In the genomic region with DNA sequence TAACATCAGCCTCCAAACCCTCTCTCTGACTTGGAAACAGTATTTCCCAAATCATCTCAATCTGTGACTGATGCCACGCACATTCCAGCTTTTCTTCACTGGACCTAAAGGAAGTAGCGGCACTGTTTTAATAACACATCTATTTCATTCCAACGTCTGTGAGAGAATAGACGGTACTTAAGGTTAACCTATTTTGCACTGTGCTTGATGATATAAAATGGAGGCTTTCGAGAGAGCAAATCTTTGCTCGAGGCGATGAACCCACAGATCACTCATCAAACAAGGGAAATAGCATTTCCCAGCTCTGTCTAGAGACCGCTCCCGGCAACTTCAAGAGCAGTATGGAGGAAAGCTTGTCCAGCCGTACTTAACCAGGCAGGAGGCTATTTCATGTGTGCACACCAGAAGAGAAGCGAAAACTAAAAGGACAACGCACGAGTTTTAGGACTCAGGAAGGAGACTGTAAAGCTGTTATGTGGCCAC, we compare ENCODE assay signal across 8 cellular contexts. TPM values are rescaled to one million over a fixed set of nuclear protein-coding genes. Genes with fewer than 3 reads are reported as not detected.
DNase-seq lines count a peak whose midpoint lies in the region; ATAC-seq and TF ChIP-seq lines count a peak whose summit lies in the region.

No MANE protein-coding gene starts in this region.

- intact Hi-C loops in activated CD4-positive, alpha-beta memory T cell treated with anti-CD3 and anti-CD28 coated beads for 36 hours (cut with micrococcal nuclease), result loop anchor here (2.0 to 5.0 kb wide), 2 partner anchors 40 to 77 kb away; no protein-coding TSS in a partner anchor
- intact Hi-C loops in prostate gland (cut with DNase I), result loop anchor here (2.0 kb wide), 1 partner anchor 265 kb away; no protein-coding TSS in a partner anchor

- peak; percentile 45 for DNase-seq in CD1c-positive myeloid dendritic cell (ENCODE audit: extremely low spot score)
- peak in 1 of 2 experiments; percentile 13 for DNase-seq in HL-60 (ENCODE audit: low read depth in 1 of 2, low spot score in 1 of 2)
- no peak for DNase-seq in activated CD4-positive, alpha-beta memory T cell treated with anti-CD3 and anti-CD28 coated beads for 36 hours
- peak; percentile 32 for DNase-seq in prostate gland (ENCODE audit: low spot score)
- DNase-seq in central memory CD4-positive, alpha-beta T cell, result no peak
- DNase-seq in HK-2 (ENCODE audit: unreplicated experiment), result no peak

- peaks cover 10% of the 10 kb centered on the region for H3K36me3 Mint-ChIP-seq in activated CD4-positive, alpha-beta memory T cell treated with anti-CD3 and anti-CD28 coated beads for 36 hours

- H3K27me3 ChIP-seq in HL-60 (ENCODE audit: insufficient read depth, poor library complexity, severe bottlenecking) (no peaks in the 10 kb centered on the region), gastroesophageal sphincter (no peaks in the 10 kb centered on the region), prostate gland (replicated peaks; ENCODE audit: insufficient read depth) (no peaks in the 10 kb centered on the region)

- H3K4me1 ChIP-seq in gastroesophageal sphincter (peaks cover 0 to 39% (median 4%) of the 10 kb centered on the region in 3 donors), prostate gland (replicated peaks) (no peaks in the 10 kb centered on the region)

- H3K4me3 ChIP-seq in HL-60 (replicated peaks; ENCODE audit: insufficient read depth, low read length) (peak overlapping the region; percentile 27), gastroesophageal sphincter (peak overlapping the region; percentile 69 to 75), prostate gland (peak overlapping the region; percentile 67 to 68)

- H3K36me3 ChIP-seq in gastroesophageal sphincter (no peaks in the 10 kb centered on the region), prostate gland (no peaks in the 10 kb centered on the region)

- H3K27ac ChIP-seq in HL-60 (replicated peaks), result no peak overlapping the region; the same call in 1 of the 2 replicates
- peak overlapping the region; percentile 60 to 99 (median 90) for H3K27ac ChIP-seq in gastroesophageal sphincter
- H3K27ac ChIP-seq in prostate gland, result peak overlapping the region; percentile 60 to 72

- TF ChIP-seq CTCF in HL-60 (IDR thresholded peaks at IDR 0.05; ENCODE audit: insufficient read depth, low read length) (no peak), gastroesophageal sphincter (IDR thresholded peaks at IDR 0.05) (no peak), prostate gland (IDR thresholded peaks at IDR 0.05) (peak in 1 of 4 experiments; percentile 3)

- H3K4me3 Mint-ChIP-seq in activated CD4-positive, alpha-beta memory T cell treated with anti-CD3 and anti-CD28 coated beads for 36 hours, result peak overlapping the region; percentile 85

- no peaks in the 10 kb centered on the region for H3K9me3 Mint-ChIP-seq in activated CD4-positive, alpha-beta memory T cell treated with anti-CD3 and anti-CD28 coated beads for 36 hours

- peak overlapping the region; percentile 71 for H3K27ac Mint-ChIP-seq in activated CD4-positive, alpha-beta memory T cell treated with anti-CD3 and anti-CD28 coated beads for 36 hours

- 3 to 6% methylated on average over 9 to 11 of the region's 13 CpGs for WGBS in gastroesophageal sphincter (ENCODE audit: low coverage in 1 of 2), 2 donors
- under 1% methylated on average over 13 of the region's 13 CpGs for WGBS in prostate gland

- H3K9me3 ChIP-seq in gastroesophageal sphincter (no peaks in the 10 kb centered on the region), prostate gland (no peaks in the 10 kb centered on the region)

- H3K27me3 Mint-ChIP-seq in activated CD4-positive, alpha-beta memory T cell treated with anti-CD3 and anti-CD28 coated beads for 36 hours, result no peaks in the 10 kb centered on the region

- no peak for TF ChIP-seq EP300 in gastroesophageal sphincter (IDR thresholded peaks at IDR 0.05)

- no peak for ATAC-seq in gastroesophageal sphincter
- no peak for ATAC-seq in HG03025 (IDR thresholded peaks at IDR 0.05; ENCODE audit: low FRiP score, unreplicated experiment)

- peaks cover 45% of the 10 kb centered on the region for H3K4me1 Mint-ChIP-seq in activated CD4-positive, alpha-beta memory T cell treated with anti-CD3 and anti-CD28 coated beads for 36 hours (ENCODE audit: low read depth)

- CTCF ChIA-PET in activated CD4-positive, alpha-beta memory T cell treated with anti-CD3 and anti-CD28 coated beads for 36 hours (lab: Charles Lee), result interaction anchor here (1.1 to 14.3 kb wide), 6 partner anchors 65 to 590 kb away, joined by 3 to 151 read pairs (median 12); no protein-coding TSS in a partner anchor

- POLR2A ChIA-PET in activated CD4-positive, alpha-beta memory T cell treated with anti-CD3 and anti-CD28 coated beads for 36 hours (lab: Charles Lee), result interaction anchor here (0.8 to 1.5 kb wide), 3 partner anchors 8 to 30 kb away, joined by 3 to 4 read pairs (median 4); no protein-coding TSS in a partner anchor

- TF ChIP-seq POLR2A in gastroesophageal sphincter (IDR thresholded peaks at IDR 0.05), result no peak
- peak; percentile 33 for TF ChIP-seq POLR2A in prostate gland (IDR thresholded peaks at IDR 0.05)

RNA-seq across cellular contexts. Expression of a gene that starts 2.9 kb away (rescaled TPM):
- total RNA-seq in activated CD4-positive, alpha-beta memory T cell treated with anti-CD3 and anti-CD28 coated beads for 36 hours, result 10 to 100 TPM; 15.3 to 15.5 TPM
- total RNA-seq in gastroesophageal sphincter, result 10 to 100 TPM; 36.7 to 46.7 (median 38.6) TPM
- 10 to 100 TPM; 36.3 to 38.2 TPM for total RNA-seq in prostate gland

Comparison
In these comparisons a context has a peak if more than half of its experiments do, and no peak if none do; other contexts are left out.
1. DNase-seq: peak in CD1c-positive myeloid dendritic cell (single experiment) and prostate gland (single experiment); none in activated CD4-positive, alpha-beta memory T cell treated with anti-CD3 and anti-CD28 coated beads for 36 hours (single experiment), central memory CD4-positive, alpha-beta T cell (single experiment) and HK-2 (single experiment).
2. Peak in every context shown above with its lines, with median percentiles within 50 percentile points of each other: H3K4me3 ChIP-seq.